25 cellular contexts compared by ENCODE assay signal in the genomic region with DNA sequence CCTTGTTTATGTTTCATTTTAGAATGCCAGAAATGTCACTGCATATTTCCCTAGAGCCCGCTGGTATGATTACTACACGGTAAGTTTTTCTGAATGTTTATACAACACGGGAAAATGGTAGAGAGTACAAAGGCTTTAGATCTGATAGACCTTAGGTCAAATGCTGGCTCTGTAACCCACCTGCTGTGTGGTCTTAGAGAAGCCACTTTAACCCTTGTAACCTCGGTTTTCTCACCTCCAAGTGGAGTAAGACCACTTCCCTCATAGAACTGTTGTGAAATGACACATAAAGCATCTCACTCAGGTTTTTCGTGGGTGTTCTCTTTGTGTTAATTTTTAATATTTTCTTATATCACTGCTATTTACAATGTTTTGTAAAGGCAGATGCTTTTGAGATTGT. TPM values are rescaled to one million over a fixed set of nuclear protein-coding genes. Genes with fewer than 3 reads are reported as not detected.
"Had no signal": no experiment of that assay in that cellular context is flagged by ENCODE, and none has a peak within 500 bp of the region (broad histone marks: within the 10 kb centered on the region; RNA-seq: fewer than 3 reads in every experiment).

No MANE protein-coding gene starts in this region.

- H2AFZ ChIP-seq: PC-9 had no signal

- H3K4me2 ChIP-seq: PC-9 had no signal

- H3K36me3 ChIP-seq: SJCRH30 had no signal

- DNase-seq: IMR-90, Karpas-422, KG1, MM.1S, NCI-H1092 treated with DMSO at 0.1 percent for 48 hours, NCI-H1436, NCI-H187, NCI-H2029, NCI-H2081 treated with DMSO at 0.1 percent for 48 hours, NCI-H2171, NCI-H226, NCI-H446, NCI-H510A, NCI-H524 treated with DMSO at 0.1 percent for 48 hours, NCI-H69, NCI-H774, OCI-M1, Peyer's patch, SHP77 treated with DMSO at 0.1 percent for 48 hours had no signal

- H3K4me3 ChIP-seq: PC-9, Peyer's patch, SJCRH30 had no signal

- ATAC-seq: Right ventricle myocardium inferior, SK-N-SH treated with all-trans-retinoic acid at 6 μM for 48 hours had no signal

- H3K9me3 ChIP-seq: Peyer's patch, SJCRH30 had no signal

- H3K4me1 ChIP-seq: Peyer's patch, SJCRH30 had no signal

- H3K27me3 ChIP-seq: Peyer's patch had no signal

- H3K27ac ChIP-seq: PC-9, Peyer's patch, SJCRH30 had no signal

RNA-seq across cellular contexts. Expression of gene MGAM2, which starts 13.9 kb away (rescaled TPM):
- total RNA-seq: IMR-90, M059J, PC-9, RPMI7951 had no signal
- polyA plus RNA-seq: IMR-90 had no signal
